Comparison of ENCODE assay signal across 3 cellular contexts in the genomic region with DNA sequence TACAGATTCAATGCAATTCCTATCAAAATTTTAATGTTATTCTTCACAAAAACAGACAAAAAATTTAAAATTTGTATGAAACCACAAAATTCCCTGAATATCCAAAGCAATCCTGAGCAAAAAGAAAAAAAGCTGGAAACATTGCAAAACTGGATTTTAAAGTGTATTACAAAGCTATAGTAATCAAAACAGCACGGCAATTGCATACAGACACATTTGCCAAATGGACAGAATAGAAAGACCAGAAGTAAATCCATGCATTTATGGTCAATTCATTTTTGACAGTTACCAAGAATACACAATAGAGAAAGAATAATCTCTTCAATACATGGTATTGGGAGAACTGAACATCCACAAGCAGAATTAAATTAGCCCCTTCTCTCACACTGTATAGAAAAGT.
TF ChIP-seq lines count a peak whose summit lies in the region.

No MANE protein-coding gene starts in this region.

TF ChIP-seq in HCT116, 20 proteins besides CTCF, POLR2A, EP300 and RAD21:
- TF ChIP-seq SRF (IDR thresholded peaks at IDR 0.05; ENCODE audit: low read depth) (no peak), CBX3 (IDR thresholded peaks at IDR 0.05; ENCODE audit: low read depth) (peak; percentile 20; the same call in 1 of the 2 replicates), TCF7L2 (IDR thresholded peaks at IDR 0.05; ENCODE audit: borderline replicate concordance, extremely low read depth, insufficient read depth, insufficient read length) (no peak), EZH2 (IDR thresholded peaks at IDR 0.05) (no peak), ZFX (IDR thresholded peaks at IDR 0.05) (no peak), YY1 (IDR thresholded peaks at IDR 0.05; ENCODE audit: extremely low read depth, insufficient replicate concordance, low read depth, low read length) (no peak)
- TF ChIP-seq, protein P1, sequence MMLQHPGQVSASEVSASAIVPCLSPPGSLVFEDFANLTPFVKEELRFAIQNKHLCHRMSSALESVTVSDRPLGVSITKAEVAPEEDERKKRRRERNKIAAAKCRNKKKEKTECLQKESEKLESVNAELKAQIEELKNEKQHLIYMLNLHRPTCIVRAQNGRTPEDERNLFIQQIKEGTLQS (IDR thresholded peaks at IDR 0.05) = no peak
- TF ChIP-seq, protein P2, sequence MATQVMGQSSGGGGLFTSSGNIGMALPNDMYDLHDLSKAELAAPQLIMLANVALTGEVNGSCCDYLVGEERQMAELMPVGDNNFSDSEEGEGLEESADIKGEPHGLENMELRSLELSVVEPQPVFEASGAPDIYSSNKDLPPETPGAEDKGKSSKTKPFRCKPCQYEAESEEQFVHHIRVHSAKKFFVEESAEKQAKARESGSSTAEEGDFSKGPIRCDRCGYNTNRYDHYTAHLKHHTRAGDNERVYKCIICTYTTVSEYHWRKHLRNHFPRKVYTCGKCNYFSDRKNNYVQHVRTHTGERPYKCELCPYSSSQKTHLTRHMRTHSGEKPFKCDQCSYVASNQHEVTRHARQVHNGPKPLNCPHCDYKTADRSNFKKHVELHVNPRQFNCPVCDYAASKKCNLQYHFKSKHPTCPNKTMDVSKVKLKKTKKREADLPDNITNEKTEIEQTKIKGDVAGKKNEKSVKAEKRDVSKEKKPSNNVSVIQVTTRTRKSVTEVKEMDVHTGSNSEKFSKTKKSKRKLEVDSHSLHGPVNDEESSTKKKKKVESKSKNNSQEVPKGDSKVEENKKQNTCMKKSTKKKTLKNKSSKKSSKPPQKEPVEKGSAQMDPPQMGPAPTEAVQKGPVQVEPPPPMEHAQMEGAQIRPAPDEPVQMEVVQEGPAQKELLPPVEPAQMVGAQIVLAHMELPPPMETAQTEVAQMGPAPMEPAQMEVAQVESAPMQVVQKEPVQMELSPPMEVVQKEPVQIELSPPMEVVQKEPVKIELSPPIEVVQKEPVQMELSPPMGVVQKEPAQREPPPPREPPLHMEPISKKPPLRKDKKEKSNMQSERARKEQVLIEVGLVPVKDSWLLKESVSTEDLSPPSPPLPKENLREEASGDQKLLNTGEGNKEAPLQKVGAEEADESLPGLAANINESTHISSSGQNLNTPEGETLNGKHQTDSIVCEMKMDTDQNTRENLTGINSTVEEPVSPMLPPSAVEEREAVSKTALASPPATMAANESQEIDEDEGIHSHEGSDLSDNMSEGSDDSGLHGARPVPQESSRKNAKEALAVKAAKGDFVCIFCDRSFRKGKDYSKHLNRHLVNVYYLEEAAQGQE (IDR thresholded peaks at IDR 0.05; ENCODE audit: low read depth) = no peak

TF ChIP-seq in WTC11, 78 proteins besides CTCF, POLR2A, EP300 and RAD21:
- TF ChIP-seq, protein P3, sequence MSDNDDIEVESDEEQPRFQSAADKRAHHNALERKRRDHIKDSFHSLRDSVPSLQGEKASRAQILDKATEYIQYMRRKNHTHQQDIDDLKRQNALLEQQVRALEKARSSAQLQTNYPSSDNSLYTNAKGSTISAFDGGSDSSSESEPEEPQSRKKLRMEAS (CRISPR knock-in tag; IDR thresholded peaks at IDR 0.05) = no peak
- TF ChIP-seq JAZF1 (CRISPR knock-in tag; IDR thresholded peaks at IDR 0.05) (no peak), SP1 (CRISPR knock-in tag; conservative IDR thresholded peaks at IDR 0.05) (no peak), MYBL2 (CRISPR knock-in tag; IDR thresholded peaks at IDR 0.05) (no peak), KAT7 (CRISPR knock-in tag; IDR thresholded peaks at IDR 0.05; ENCODE audit: borderline replicate concordance) (no peak), GTF2I (CRISPR knock-in tag; conservative IDR thresholded peaks at IDR 0.05) (0 out of 2 replicates have a peak, but pooled peaks have one; percentile 71)

TF ChIP-seq in H1, 55 proteins besides CTCF, POLR2A, EP300 and RAD21:
- TF ChIP-seq SIN3A (conservative IDR thresholded peaks at IDR 0.05 in 1 of 2, IDR thresholded peaks at IDR 0.05 in 1 of 2; ENCODE audit: low read depth in 1 of 2, low read length in 2 of 2) = no peak
- TF ChIP-seq, protein P3 (IDR thresholded peaks at IDR 0.05) = no peak
- no peak for TF ChIP-seq CREB1 (IDR thresholded peaks at IDR 0.05)
- no peak for TF ChIP-seq CBX5 (IDR thresholded peaks at IDR 0.05; ENCODE audit: low read depth, low read length)
- TF ChIP-seq KDM1A (IDR thresholded peaks at IDR 0.05; ENCODE audit: borderline replicate concordance, low read length) = 0 out of 2 replicates have a peak, but pooled peaks have one; percentile 22
